ENCODE assay signal across 8 cellular contexts in the genomic region with DNA sequence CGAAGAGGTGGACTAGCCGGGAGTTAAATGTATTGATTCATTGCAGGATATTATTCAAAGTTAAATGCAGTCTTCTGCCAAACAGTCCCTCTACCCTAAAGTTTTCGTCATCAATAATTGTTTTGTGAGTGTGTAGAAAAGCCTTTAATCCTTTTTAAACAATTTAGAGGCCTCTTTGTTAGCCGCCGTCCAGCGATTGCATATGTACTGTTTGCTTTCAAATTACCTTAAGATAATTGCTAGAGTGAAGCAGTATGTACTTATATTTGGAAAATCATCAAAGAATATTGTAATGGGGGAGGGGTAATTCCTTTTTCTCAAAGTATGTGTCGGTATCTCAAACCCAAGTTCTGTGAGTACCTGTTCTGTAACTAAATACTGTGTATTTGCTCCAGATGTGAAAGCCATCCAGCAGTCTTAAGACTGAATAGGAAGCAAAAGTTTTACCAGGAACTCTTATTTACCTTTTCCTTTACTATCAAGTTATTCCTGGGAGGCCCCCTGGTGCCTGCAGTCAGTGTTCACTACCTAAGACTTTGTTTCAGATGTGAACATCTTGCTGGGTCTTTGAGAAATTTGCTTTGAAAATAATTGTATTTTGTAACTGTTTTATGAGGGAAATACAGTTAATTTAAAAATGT. TPM values are rescaled to one million over a fixed set of nuclear protein-coding genes. Genes with fewer than 3 reads are reported as not detected.
DNase-seq lines count a peak whose midpoint lies in the region; ATAC-seq and TF ChIP-seq lines count a peak whose summit lies in the region.

No MANE protein-coding gene starts in this region.

- no peak; the same call in 1 of the 2 replicates for TF ChIP-seq POLR2A in IMR-90 (IDR thresholded peaks at IDR 0.05; ENCODE audit: low read depth, low read length)

- H3K56ac ChIP-seq in IMR-90 (ENCODE audit: extremely low read depth, insufficient read depth, low read length), result peak overlapping the region; percentile 78

- dilution Hi-C loops in IMR-90 (cut with HindIII; ENCODE audit: low sequenced_read_pairs, unreplicated experiment), result no loop called here

- H3K9me1 ChIP-seq in IMR-90 (ENCODE audit: insufficient read depth, low read length), result peaks cover 4% of the 10 kb centered on the region; the same call in 1 of the 2 replicates

- CTCF ChIA-PET in IMR-90 (lab: Yijun Ruan, JAX), result interaction anchor here (1.0 kb wide), 1 partner anchor 192 kb away, joined by 5 read pairs; no protein-coding TSS in a partner anchor

- H2BK15ac ChIP-seq in IMR-90 (ENCODE audit: low read depth, low read length), result no peak overlapping the region

- no peak overlapping the region for H4K91ac ChIP-seq in IMR-90 (ENCODE audit: insufficient read depth, low read depth, low read length)

- H3K4ac ChIP-seq in IMR-90 (ENCODE audit: low read depth, low read length), result peak overlapping the region; percentile 12; the same call in 1 of the 2 replicates

- H3K27me3 ChIP-seq in IMR-90 (ENCODE audit: control insufficient read depth, insufficient read depth, low read length), result no peaks in the 10 kb centered on the region

- H4K8ac ChIP-seq in IMR-90 (ENCODE audit: low read depth in 2 of 2, low read length in 2 of 2), result no peak overlapping the region

- no peak overlapping the region for H2BK120ac ChIP-seq in IMR-90 (ENCODE audit: low read depth, low read length)

- H4K20me1 ChIP-seq in IMR-90 (ENCODE audit: insufficient read depth, low read length), result peaks cover 40% of the 10 kb centered on the region

- peak overlapping the region; percentile 98 for H3K18ac ChIP-seq in IMR-90 (ENCODE audit: low read depth, low read length)

- H3K4me3 ChIP-seq in IMR-90 (ENCODE audit: insufficient read depth, low read depth, low read length) (peak overlapping the region; percentile 93), astrocyte of the spinal cord (ENCODE audit: low read depth, low read length) (peak overlapping the region; percentile 98), skin epidermis (peak overlapping the region; percentile 84 to 100 (median 96))

- POLR2A ChIA-PET in IMR-90 (lab: Charles Lee; ENCODE audit: unreplicated experiment), result no interaction called here

- peak overlapping the region; percentile 96 for H3K23ac ChIP-seq in IMR-90 (ENCODE audit: low read depth, low read length)

- BruUV-seq in IMR-90 (replicated peaks; lab: Mats Ljungman, UMichigan), result TSS peak; percentile 32

- ATAC-seq in IMR-90 (ENCODE audit: low read depth) (no peak), SK-N-SH treated with all-trans-retinoic acid at 6 μM for 48 hours (peak; percentile 29), HG02798 (IDR thresholded peaks at IDR 0.05; ENCODE audit: poor library complexity, unreplicated experiment) (no peak)

- TF ChIP-seq CTCF in IMR-90 (conservative IDR thresholded peaks at IDR 0.05; ENCODE audit: low read depth, low read length), result peak; percentile 75
- peak; percentile 71 for TF ChIP-seq CTCF in astrocyte of the spinal cord (IDR thresholded peaks at IDR 0.05; ENCODE audit: low read depth, low read length)

- intact Hi-C loops in IMR-90 (cut with micrococcal nuclease), result loop anchor here (1.0 to 5.0 kb wide), 3 partner anchors 71 to 187 kb away; no protein-coding TSS in a partner anchor

- no CpG with 5 or more reads among the region's 7 CpGs for WGBS in IMR-90 (ENCODE audit: extremely low coverage in 2 of 2, insufficient read length in 1 of 2), 2 experiments

- H2AFZ ChIP-seq in IMR-90 (replicated peaks; ENCODE audit: low read length, poor library complexity), result no peak overlapping the region

- H3K4me1 ChIP-seq in IMR-90 (ENCODE audit: control insufficient read depth, insufficient read depth, low read length), result peaks cover 15% of the 10 kb centered on the region

- H3K4me2 ChIP-seq in IMR-90 (ENCODE audit: low read depth, low read length), result peak overlapping the region; percentile 93

- peak overlapping the region; percentile 99 for H3K14ac ChIP-seq in IMR-90 (replicated peaks; ENCODE audit: low read depth, low read length)

- H2AK9ac ChIP-seq in IMR-90 (replicated peaks; ENCODE audit: low read depth, low read length, poor library complexity), result no peak overlapping the region

- H2BK5ac ChIP-seq in IMR-90 (ENCODE audit: low read depth, low read length, poor library complexity, severe bottlenecking), result peak overlapping the region; percentile 98

- peak overlapping the region; percentile 99; the same call in 1 of the 2 replicates for H3K27ac ChIP-seq in IMR-90 (ENCODE audit: insufficient read depth, low read length)
- H3K27ac ChIP-seq in skin epidermis, result peak overlapping the region in 20 of 21 experiments; percentile 97 to 100 (median 100)

- H3K79me1 ChIP-seq in IMR-90 (ENCODE audit: low read depth in 1 of 2, low read length in 2 of 2), result peaks cover 0 to 35% of the 10 kb centered on the region in 2 experiments; a peak in 2 of 4 replicates

- in situ Hi-C loops in IMR-90 (cut with MboI; ENCODE audit: low sequenced_read_pairs) (loop anchor here (5.0 kb wide), 1 partner anchor 166 kb away; no protein-coding TSS in a partner anchor), astrocyte of the spinal cord (cut with HindIII; ENCODE audit: low sequenced_read_pairs) (no loop called here)

- H3K9me3 ChIP-seq in IMR-90 (ENCODE audit: control insufficient read depth, insufficient read depth, low read length), result no peaks in the 10 kb centered on the region

- H2BK20ac ChIP-seq in IMR-90 (ENCODE audit: low read depth, low read length), result no peak overlapping the region

- H2AK5ac ChIP-seq in IMR-90 (ENCODE audit: low read depth, low read length), result no peak overlapping the region

- peaks cover 5% of the 10 kb centered on the region for H3K36me3 ChIP-seq in IMR-90 (ENCODE audit: control insufficient read depth, insufficient read depth, low read length)

- TF ChIP-seq RAD21 in IMR-90 (IDR thresholded peaks at IDR 0.05; ENCODE audit: low read length), result peak; percentile 80

- DNase-seq in D341Med (ENCODE audit: low spot score) (peak; percentile 19), IMR-90 (peak; percentile 81), astrocyte of the spinal cord (ENCODE audit: low read depth, low spot score) (peak; percentile 90), iPS-NIHi11 (ENCODE audit: low spot score) (peak; percentile 26), NCI-H128 (lab: John Stamatoyannopoulos, UW; ENCODE audit: unreplicated experiment) (no peak)

- H4K5ac ChIP-seq in IMR-90 (ENCODE audit: low read depth, low read length), result peak overlapping the region; percentile 65

- H3K9ac ChIP-seq in IMR-90 (ENCODE audit: low read depth, low read length), result peak overlapping the region; percentile 100

TF ChIP-seq in IMR-90, 13 proteins besides CTCF, POLR2A, EP300 and RAD21:
- TF ChIP-seq FOS (IDR thresholded peaks at IDR 0.05; ENCODE audit: low read depth, low read length) (no peak), SMC3 (IDR thresholded peaks at IDR 0.05; ENCODE audit: low read depth, low read length) (peak; percentile 79), MXI1 (IDR thresholded peaks at IDR 0.05; ENCODE audit: borderline replicate concordance, low read depth, low read length) (no peak)

TF ChIP-seq in SK-N-SH treated with all-trans-retinoic acid at 6 μM for 48 hours, 23 proteins besides CTCF, POLR2A, EP300 and RAD21 (continues in another document):
- TF ChIP-seq CREB5 (CRISPR knock-in tag; IDR thresholded peaks at IDR 0.05; ENCODE audit: low read depth) (no peak), GLIS3 (CRISPR knock-in tag; IDR thresholded peaks at IDR 0.05) (no peak), PPARA (CRISPR knock-in tag; IDR thresholded peaks at IDR 0.05; ENCODE audit: borderline replicate concordance) (no peak), BACH2 (CRISPR knock-in tag; IDR thresholded peaks at IDR 0.05; ENCODE audit: borderline replicate concordance) (no peak), PATZ1 (CRISPR knock-in tag; IDR thresholded peaks at IDR 0.05; ENCODE audit: borderline replicate concordance) (no peak), ESRRG (CRISPR knock-in tag; IDR thresholded peaks at IDR 0.05) (no peak), TCF4 (CRISPR knock-in tag; IDR thresholded peaks at IDR 0.05; ENCODE audit: borderline replicate concordance) (no peak), ZNF8 (CRISPR knock-in tag; IDR thresholded peaks at IDR 0.05) (no peak), CSDC2 (CRISPR knock-in tag; IDR thresholded peaks at IDR 0.05) (no peak), SNAI2 (CRISPR knock-in tag; IDR thresholded peaks at IDR 0.05) (no peak), ARNTL (CRISPR knock-in tag; IDR thresholded peaks at IDR 0.05; ENCODE audit: borderline replicate concordance, low read depth) (no peak; the same call in 1 of the 2 replicates), ZFP30 (CRISPR knock-in tag; IDR thresholded peaks at IDR 0.05) (no peak)

RNA-seq across cellular contexts. Expression of gene PPP1CB, which starts 1.5 kb away (rescaled TPM):
- total RNA-seq in IMR-90 (2012; rRNA removed), result 111 and 271 TPM in 2 replicates
- polyA plus RNA-seq in IMR-90 (2012; rRNA removed), result 20.4 and 37.7 TPM in 2 replicates
- polyA plus RNA-seq in IMR-90 (2012; cell fraction: cytosol; rRNA removed), result 9.2 and 10.0 TPM in 2 replicates
- polyA plus RNA-seq in IMR-90 (2012; cell fraction: nucleus; rRNA removed; ENCODE audit: low replicate concordance), result 4.0 and 16.3 TPM in 2 replicates

RNA-seq across cellular contexts. Expression of gene SPDYA, which starts 57.5 kb away (rescaled TPM):
- total RNA-seq in IMR-90 (2012; rRNA removed), result not detected in 2 replicates
- not detected in 2 replicates for polyA plus RNA-seq in IMR-90 (2012; rRNA removed)
- 0.03 TPM in 1 of 2 replicates, not detected in the other for polyA plus RNA-seq in IMR-90 (2012; cell fraction: cytosol; rRNA removed)
- polyA plus RNA-seq in IMR-90 (2012; cell fraction: nucleus; rRNA removed; ENCODE audit: low replicate concordance), result 0.18 TPM in 1 of 2 replicates, not detected in the other
